ENCODE assay signal across 17 cellular contexts in genomic region chr3:117540583-117540982, GRCh38.
DNase-seq lines count a peak whose midpoint lies in the region; ATAC-seq and TF ChIP-seq lines count a peak whose summit lies in the region.
"Had no signal": no experiment of that assay in that cellular context is flagged by ENCODE, and none has a peak within 500 bp of the region (broad histone marks: within the 10 kb centered on the region; RNA-seq: fewer than 3 reads in every experiment).

No MANE protein-coding gene starts in this region.

- intact Hi-C loops in adrenal gland (cut with DNase I): no loop called here
- intact Hi-C loops in Calu3 (cut with micrococcal nuclease; ENCODE audit: unreplicated experiment): no loop called here

- H3K36me3 ChIP-seq in HEK293 (ENCODE audit: control insufficient read depth in 2 of 2, insufficient read depth in 1 of 2, low read length in 2 of 2) (no peaks in the 10 kb centered on the region), adrenal gland (replicated peaks in 1 of 2) (no peaks in the 10 kb centered on the region)
- H3K36me3 ChIP-seq: BLaER1 had no signal

- WGBS in adrenal gland, 4 donors: 44 to 54% (median 52%) methylated on average over 1 of the region's 1 CpG

- H3K27ac ChIP-seq in HEK293 (ENCODE audit: extremely low read depth, low read depth, low read length): no peak overlapping the region
- no peak overlapping the region for H3K27ac ChIP-seq in adrenal gland
- H3K27ac ChIP-seq: BLaER1 had no signal

- H3K27me3 ChIP-seq in adrenal gland: no peaks in the 10 kb centered on the region
- H3K27me3 ChIP-seq: BLaER1 had no signal

- POLR2A ChIA-PET in HEK293 (lab: Yijun Ruan, JAX) (no interaction called here), WTC11 (lab: Charles Lee) (no interaction called here)

- H3K27me3 Mint-ChIP-seq in mesothelial cell of epicardium (ENCODE audit: low read depth) (no peaks in the 10 kb centered on the region), WTC11 (ENCODE audit: low read depth) (no peaks in the 10 kb centered on the region), Calu3 (ENCODE audit: unreplicated experiment) (no peaks in the 10 kb centered on the region)
- H3K27me3 Mint-ChIP-seq: T-helper 17 cell had no signal

- H3K4me1 Mint-ChIP-seq in mesothelial cell of epicardium: peaks cover 12% of the 10 kb centered on the region
- H3K4me1 Mint-ChIP-seq in WTC11: no peaks in the 10 kb centered on the region
- H3K4me1 Mint-ChIP-seq in Calu3 (ENCODE audit: low read depth, unreplicated experiment): peaks cover 8% of the 10 kb centered on the region
- H3K4me1 Mint-ChIP-seq: T-helper 17 cell had no signal

- TF ChIP-seq POLR2A in adrenal gland (IDR thresholded peaks at IDR 0.05): no peak

- DNase-seq in DMS79 (lab: John Stamatoyannopoulos, UW) (peak; percentile 51), adrenal gland (peak; percentile 28 to 73 (median 41)), mesothelial cell of epicardium (ENCODE audit: low spot score in 2 of 2, unreplicated experiment in 2 of 2) (no peak), WTC11 (ENCODE audit: low spot score) (no peak), Calu3 (no peak), medulla oblongata (ENCODE audit: extremely low spot score) (no peak)
- DNase-seq: CD8-positive, alpha-beta T cell; GF-D8; MM.1S; NCI-H1092 treated with DMSO at 0.1 percent for 48 hours; NCI-H226; NCI-H526; SHP77 treated with DMSO at 0.1 percent for 48 hours; T-helper 17 cell had no signal

- H3K36me3 Mint-ChIP-seq in mesothelial cell of epicardium: peaks cover 4% of the 10 kb centered on the region
- H3K36me3 Mint-ChIP-seq in WTC11: peaks cover 3% of the 10 kb centered on the region; the same call in 1 of the 2 replicates
- no peaks in the 10 kb centered on the region for H3K36me3 Mint-ChIP-seq in Calu3 (ENCODE audit: insufficient read depth, unreplicated experiment)
- H3K36me3 Mint-ChIP-seq: CD8-positive, alpha-beta T cell had no signal

- H3K4me1 ChIP-seq in HEK293 (ENCODE audit: control insufficient read depth, insufficient read depth, low read length): 0 out of 2 replicates have a peak, but pooled peaks cover 3% of the 10 kb centered on the region
- H3K4me1 ChIP-seq in adrenal gland (replicated peaks in 1 of 2): no peaks in the 10 kb centered on the region
- H3K4me1 ChIP-seq: BLaER1 had no signal

- H3K4me3 Mint-ChIP-seq in mesothelial cell of epicardium: no peak overlapping the region
- H3K4me3 Mint-ChIP-seq in WTC11: no peak overlapping the region
- no peak overlapping the region for H3K4me3 Mint-ChIP-seq in Calu3 (ENCODE audit: low read depth, unreplicated experiment)
- H3K4me3 Mint-ChIP-seq: CD8-positive, alpha-beta T cell; T-helper 17 cell had no signal

- H3K27ac Mint-ChIP-seq in mesothelial cell of epicardium (peak overlapping the region; percentile 9), WTC11 (no peak overlapping the region), Calu3 (ENCODE audit: unreplicated experiment) (no peak overlapping the region)
- H3K27ac Mint-ChIP-seq: CD8-positive, alpha-beta T cell; T-helper 17 cell had no signal

- CTCF ChIA-PET in HEK293 (lab: Yijun Ruan, JAX) (interaction anchor here (0.8 kb wide), 1 partner anchor 15 kb away, joined by 3 read pairs; no protein-coding TSS in a partner anchor), WTC11 (lab: Charles Lee) (no interaction called here), Calu3 (lab: Charles Lee) (interaction anchor here (0.9 kb wide), 1 partner anchor 10 kb away, joined by 3 read pairs; no protein-coding TSS in a partner anchor)

- ATAC-seq in WTC11: no peak
- no peak for ATAC-seq in HG03045 (IDR thresholded peaks at IDR 0.05; ENCODE audit: unreplicated experiment)
- ATAC-seq: CD8-positive, alpha-beta T cell; T-helper 17 cell had no signal

- no peaks in the 10 kb centered on the region for H3K9me3 ChIP-seq in HEK293 (ENCODE audit: control insufficient read depth, insufficient read depth, low read depth, low read length)
- no peaks in the 10 kb centered on the region for H3K9me3 ChIP-seq in adrenal gland (replicated peaks in 1 of 3)
- H3K9me3 ChIP-seq: BLaER1 had no signal

- H3K4me3 ChIP-seq in HEK293 (ENCODE audit: low read depth, low read length): no peak overlapping the region
- H3K4me3 ChIP-seq in adrenal gland: no peak overlapping the region
- H3K4me3 ChIP-seq: BLaER1 had no signal

- no TSS peak for BruUV-seq in Calu3 (replicated peaks; lab: Mats Ljungman, UMichigan)

- H3K9me3 Mint-ChIP-seq in mesothelial cell of epicardium (peaks cover 12% of the 10 kb centered on the region), WTC11 (peaks cover 15% of the 10 kb centered on the region), Calu3 (ENCODE audit: low read depth, unreplicated experiment) (peaks cover 4% of the 10 kb centered on the region)

- no peak for TF ChIP-seq CTCF in HEK293 (tag by site-specific recombination; IDR thresholded peaks at IDR 0.05)
- TF ChIP-seq CTCF in adrenal gland (IDR thresholded peaks at IDR 0.05): no peak
- no peak for TF ChIP-seq CTCF in mesothelial cell of epicardium (IDR thresholded peaks at IDR 0.05; ENCODE audit: unreplicated experiment)
- no peak for TF ChIP-seq CTCF in WTC11 (IDR thresholded peaks at IDR 0.05)
- no peak for TF ChIP-seq CTCF in Calu3 (IDR thresholded peaks at IDR 0.05; ENCODE audit: unreplicated experiment)

TF ChIP-seq in HEK293, 187 proteins besides CTCF, POLR2A, EP300 and RAD21:
- 0 out of 2 replicates have a peak, but pooled peaks have one; percentile 27 for TF ChIP-seq ZNF843 (tag by site-specific recombination; IDR thresholded peaks at IDR 0.05)
- TF ChIP-seq ZNF792 (tag by site-specific recombination; IDR thresholded peaks at IDR 0.05): no peak
- TF ChIP-seq GLIS1 (tag by site-specific recombination; IDR thresholded peaks at IDR 0.05): peak; percentile 50; the same call in 1 of the 2 replicates
- no peak for TF ChIP-seq ZBTB11 (tag by site-specific recombination; conservative IDR thresholded peaks at IDR 0.05; ENCODE audit: low read depth)
- TF ChIP-seq ZNF37A (tag by site-specific recombination; IDR thresholded peaks at IDR 0.05): 0 out of 2 replicates have a peak, but pooled peaks have one; percentile 47

TF ChIP-seq in WTC11, 78 proteins besides CTCF, POLR2A, EP300 and RAD21 (continues in another document):
- no peak for TF ChIP-seq JUN (CRISPR knock-in tag; IDR thresholded peaks at IDR 0.05)
- no peak for TF ChIP-seq ZNF281 (CRISPR knock-in tag; IDR thresholded peaks at IDR 0.05)
- TF ChIP-seq IRF2 (CRISPR knock-in tag; IDR thresholded peaks at IDR 0.05; ENCODE audit: borderline replicate concordance, low read depth): no peak
- TF ChIP-seq ZSCAN18 (CRISPR knock-in tag; IDR thresholded peaks at IDR 0.05): no peak
- no peak for TF ChIP-seq JAZF1 (CRISPR knock-in tag; IDR thresholded peaks at IDR 0.05)
- no peak for TF ChIP-seq ZNF425 (CRISPR knock-in tag; conservative IDR thresholded peaks at IDR 0.05)
- TF ChIP-seq IRF1 (CRISPR knock-in tag; IDR thresholded peaks at IDR 0.05): no peak

Comparison
In these comparisons a context has a peak if more than half of its experiments do, and no peak if none do; other contexts are left out.
1. DNase-seq: peak in DMS79 (single experiment) and adrenal gland (7 of 7); none in mesothelial cell of epicardium (0 of 2), WTC11 (single experiment), Calu3 (single experiment) and medulla oblongata (single experiment).